In genomic region chr9:112308576-112308975, GRCh38 we compare ENCODE assay signal across 12 cellular contexts. TPM values are rescaled to one million over a fixed set of nuclear protein-coding genes. Genes with fewer than 3 reads are reported as not detected.
DNase-seq lines count a peak whose midpoint lies in the region; ATAC-seq, FAIRE-seq and TF ChIP-seq lines count a peak whose summit lies in the region.
"Had no signal": no experiment of that assay in that cellular context is flagged by ENCODE, and none has a peak within 500 bp of the region (broad histone marks: within the 10 kb centered on the region; RNA-seq: fewer than 3 reads in every experiment).

No MANE protein-coding gene starts in this region.

- H3K9ac ChIP-seq in HepG2 (ENCODE audit: insufficient read depth, low read depth, low read length): no peak overlapping the region

- intact Hi-C loops in HepG2 (cut with micrococcal nuclease; ENCODE audit: unreplicated experiment) (no loop called here), upper lobe of right lung (cut with DNase I) (no loop called here)

- TF ChIP-seq EP300 in HepG2 (IDR thresholded peaks at IDR 0.05; ENCODE audit: low read depth in 2 of 2, low read length in 2 of 2): no peak
- no peak for TF ChIP-seq EP300 in HepG2 (CRISPR knock-in tag; IDR thresholded peaks at IDR 0.05; ENCODE audit: borderline replicate concordance)

- peaks cover 25% of the 10 kb centered on the region for H4K20me1 ChIP-seq in HepG2 (ENCODE audit: insufficient read depth, low read length)

- POLR2A ChIA-PET in HepG2 (lab: Yijun Ruan, JAX): no interaction called here

- TF ChIP-seq POLR2A in HepG2 (IDR thresholded peaks at IDR 0.05; ENCODE audit: insufficient read depth in 1 of 2, low read depth in 2 of 2, low read length in 2 of 2): no peak
- TF ChIP-seq POLR2A in GM12891 (IDR thresholded peaks at IDR 0.05; ENCODE audit: low read depth, low read length): no peak

- TF ChIP-seq RAD21 in HepG2 (CRISPR knock-in tag; IDR thresholded peaks at IDR 0.05): no peak

- FAIRE-seq in D721Med (lab: Jason Lieb, UNC): peak; percentile 96
- no peak for FAIRE-seq in HepG2 (lab: Jason Lieb, UNC)
- no peak for FAIRE-seq in GM12891 (lab: Jason Lieb, UNC)

- TF ChIP-seq CTCF in D721Med (IDR thresholded peaks at IDR 0.05; ENCODE audit: insufficient read depth, missing control alignments) (no peak), HepG2 (CRISPR knock-in tag; IDR thresholded peaks at IDR 0.05) (no peak), foreskin keratinocyte (conservative IDR thresholded peaks at IDR 0.05) (no peak), upper lobe of right lung (IDR thresholded peaks at IDR 0.05) (no peak)

- DNase-seq in D721Med (ENCODE audit: insufficient read length, low spot score) (no peak), NCI-H2029 (lab: John Stamatoyannopoulos, UW) (peak; percentile 84), SHP77 (lab: John Stamatoyannopoulos, UW) (peak; percentile 67 to 79), HepG2 (ENCODE audit: low spot score) (peak; percentile 56), GM12891 (ENCODE audit: insufficient read length, low spot score) (no peak), foreskin keratinocyte (no peak), upper lobe of right lung (no peak)
- DNase-seq: activated CD4-positive, alpha-beta T cell treated with anti-CD3 and anti-CD28 coated beads for 1 hour; activated gamma-delta T cell treated with Interleukin-2 at 50 U/mL for 16 hours; left cardiac atrium; psoas muscle had no signal

- peak; percentile 97 for ATAC-seq in HepG2
- no peak for ATAC-seq in foreskin keratinocyte
- ATAC-seq in upper lobe of right lung: no peak
- ATAC-seq in HG02763 (IDR thresholded peaks at IDR 0.05; ENCODE audit: unreplicated experiment): no peak
- ATAC-seq: psoas muscle had no signal

- no peaks in the 10 kb centered on the region; a peak in 2 of 5 replicates for H3K36me3 ChIP-seq in HepG2 (replicated peaks in 1 of 2; ENCODE audit: control insufficient read depth in 1 of 2, insufficient read depth in 2 of 2, low read length in 2 of 2)
- no peaks in the 10 kb centered on the region for H3K36me3 ChIP-seq in upper lobe of right lung

- no TSS peak for BruUV-seq in HepG2 (replicated peaks; lab: Mats Ljungman, UMichigan)

- H3K27ac ChIP-seq in HepG2 (ENCODE audit: extremely low read length, insufficient read depth, low read length): peak overlapping the region; percentile 66
- H3K27ac ChIP-seq in foreskin keratinocyte: no peak overlapping the region
- H3K27ac ChIP-seq in upper lobe of right lung: no peak overlapping the region
- H3K27ac ChIP-seq: psoas muscle had no signal

- peaks cover 92% of the 10 kb centered on the region for H3K79me2 ChIP-seq in HepG2 (ENCODE audit: insufficient read depth, low read length)

- H3K9me3 ChIP-seq in HepG2 (ENCODE audit: low read length) (no peaks in the 10 kb centered on the region), upper lobe of right lung (no peaks in the 10 kb centered on the region)
- H3K9me3 ChIP-seq: psoas muscle had no signal

- no peak overlapping the region for H2AFZ ChIP-seq in HepG2 (ENCODE audit: low read length)

- CTCF ChIA-PET in HepG2 (lab: Yijun Ruan, JAX; ENCODE audit: low intra/inter-chr PET ratio, low total read pairs): interaction anchor here (0.7 kb wide), 1 partner anchor 206 kb away, joined by 3 read pairs; no protein-coding TSS in a partner anchor

- H3K27me3 ChIP-seq in HepG2 (ENCODE audit: control insufficient read depth in 1 of 2, insufficient read depth in 2 of 2, low read length in 2 of 2) (no peaks in the 10 kb centered on the region), foreskin keratinocyte (no peaks in the 10 kb centered on the region), upper lobe of right lung (no peaks in the 10 kb centered on the region)

- in situ Hi-C loops in HepG2 (cut with HindIII; ENCODE audit: extremely low pct_ligation_motif_present, low pct_unique_long_range_greater_than_20kb): no loop called here

- WGBS in HepG2 (ENCODE audit: low lambda C conversion rate): 47% methylated on average over 5 of the region's 5 CpGs

- H3K4me3 ChIP-seq in HepG2 (replicated peaks in 1 of 3; ENCODE audit: insufficient read depth in 1 of 3, low read depth in 2 of 3, low read length in 3 of 3) (no peak overlapping the region), upper lobe of right lung (no peak overlapping the region)
- H3K4me3 ChIP-seq: psoas muscle had no signal

- H3K4me2 ChIP-seq in HepG2 (ENCODE audit: low read depth, low read length): peak overlapping the region; percentile 28; the same call in 1 of the 2 replicates

- H3K4me1 ChIP-seq in HepG2 (ENCODE audit: insufficient read depth, low read length) (peaks cover 64% of the 10 kb centered on the region), foreskin keratinocyte (no peaks in the 10 kb centered on the region), upper lobe of right lung (peaks cover 10% of the 10 kb centered on the region)
- H3K4me1 ChIP-seq: psoas muscle had no signal

TF ChIP-seq in HepG2, 621 proteins besides CTCF, POLR2A, EP300 and RAD21 (continues in another document):
- TF ChIP-seq ZNF549 (CRISPR knock-in tag; IDR thresholded peaks at IDR 0.05) (no peak), ZNF674 (CRISPR knock-in tag; IDR thresholded peaks at IDR 0.05; ENCODE audit: low read depth) (no peak), ZNF564 (CRISPR knock-in tag; IDR thresholded peaks at IDR 0.05) (no peak), POLR2AphosphoS2 (IDR thresholded peaks at IDR 0.05; ENCODE audit: low read depth, low read length) (no peak), CAMTA2 (CRISPR knock-in tag; IDR thresholded peaks at IDR 0.05; ENCODE audit: borderline replicate concordance) (no peak), MED8 (CRISPR knock-in tag; IDR thresholded peaks at IDR 0.05; ENCODE audit: insufficient replicate concordance) (no peak), ZNF383 (CRISPR knock-in tag; IDR thresholded peaks at IDR 0.05; ENCODE audit: borderline replicate concordance) (no peak)
- TF ChIP-seq, protein P1, sequence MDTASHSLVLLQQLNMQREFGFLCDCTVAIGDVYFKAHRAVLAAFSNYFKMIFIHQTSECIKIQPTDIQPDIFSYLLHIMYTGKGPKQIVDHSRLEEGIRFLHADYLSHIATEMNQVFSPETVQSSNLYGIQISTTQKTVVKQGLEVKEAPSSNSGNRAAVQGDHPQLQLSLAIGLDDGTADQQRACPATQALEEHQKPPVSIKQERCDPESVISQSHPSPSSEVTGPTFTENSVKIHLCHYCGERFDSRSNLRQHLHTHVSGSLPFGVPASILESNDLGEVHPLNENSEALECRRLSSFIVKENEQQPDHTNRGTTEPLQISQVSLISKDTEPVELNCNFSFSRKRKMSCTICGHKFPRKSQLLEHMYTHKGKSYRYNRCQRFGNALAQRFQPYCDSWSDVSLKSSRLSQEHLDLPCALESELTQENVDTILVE (CRISPR knock-in tag; IDR thresholded peaks at IDR 0.05): no peak

TF ChIP-seq in GM12891, 5 proteins besides CTCF, POLR2A, EP300 and RAD21:
- TF ChIP-seq POU2F2 (IDR thresholded peaks at IDR 0.05; ENCODE audit: low read depth, low read length) (no peak), TAF1 (IDR thresholded peaks at IDR 0.05; ENCODE audit: low read depth, low read length) (no peak), POLR2AphosphoS5 (IDR thresholded peaks at IDR 0.05; ENCODE audit: low read depth, low read length) (no peak), PAX5 (IDR thresholded peaks at IDR 0.05; ENCODE audit: insufficient read depth, low read length, severe bottlenecking) (no peak), SPI1 (IDR thresholded peaks at IDR 0.05; ENCODE audit: low read depth, low read length) (no peak)

RNA-seq across cellular contexts. Expression of gene PTBP3, which starts 24.8 kb away (rescaled TPM):
- total RNA-seq in HepG2 (2016; rRNA removed; fragmentation: Illumina TruSeq; extraction: Trizol): 52.8 and 79.5 TPM in 2 replicates
- 116 and 122 TPM in 2 replicates for total RNA-seq in HepG2 (2016; cell fraction: cytosol; rRNA removed; fragmentation: Illumina TruSeq; extraction: Trizol; ENCODE audit: low read depth)
- 55.6 and 78.0 TPM in 2 replicates for total RNA-seq in HepG2 (2016; cell fraction: insoluble cytoplasmic fraction; rRNA removed; fragmentation: Illumina TruSeq; extraction: Trizol)
- 44.6 and 47.8 TPM in 2 replicates for total RNA-seq in HepG2 (2016; cell fraction: membrane; rRNA removed; fragmentation: Illumina TruSeq; extraction: Trizol)
- total RNA-seq in HepG2 (2016; cell fraction: nucleus; rRNA removed; fragmentation: Illumina TruSeq; extraction: Trizol): 33.0 and 35.9 TPM in 2 replicates
- polyA plus RNA-seq in HepG2 (2011; rRNA removed): 35.6 and 61.1 TPM in 2 replicates
- polyA plus RNA-seq in HepG2 (2011; cell fraction: cytosol; rRNA removed): 23.4 and 43.1 TPM in 2 replicates
- 33.0 and 38.2 TPM in 2 replicates for polyA plus RNA-seq in HepG2 (2011; cell fraction: nucleus; rRNA removed)
- polyA plus RNA-seq in HepG2 (2012): 20.2 and 22.4 TPM in 2 replicates
- 2.3 and 2.6 TPM in 2 replicates for polyA plus RNA-seq in HepG2 (2016; cell fraction: cytosol; fragmentation: Illumina TruSeq; extraction: Trizol; ENCODE audit: low read depth)
- polyA plus RNA-seq in HepG2 (2016; cell fraction: insoluble cytoplasmic fraction; fragmentation: Illumina TruSeq; extraction: Trizol; ENCODE audit: low read depth): 67.1 and 71.0 TPM in 2 replicates
- polyA plus RNA-seq in HepG2 (2016; cell fraction: membrane; fragmentation: Illumina TruSeq; extraction: Trizol; ENCODE audit: low read depth): 10.9 and 11.4 TPM in 2 replicates
- polyA plus RNA-seq in HepG2 (2016; cell fraction: nucleus; fragmentation: Illumina TruSeq; extraction: Trizol; ENCODE audit: insufficient read depth, low read depth): 30.4 TPM in 2 replicates
- polyA minus RNA-seq in HepG2 (2011; rRNA and poly(A)+ RNA removed; ENCODE audit: low replicate concordance): 104 and 144 TPM in 2 replicates
- 55.4 and 66.1 TPM in 2 replicates for polyA minus RNA-seq in HepG2 (2011; cell fraction: cytosol; rRNA and poly(A)+ RNA removed)
- 44.7 and 50.8 TPM in 2 replicates for polyA minus RNA-seq in HepG2 (2011; cell fraction: nucleus; rRNA and poly(A)+ RNA removed)
- 20.1 TPM for polyA plus RNA-seq in GM12891 (2012; ENCODE audit: low read depth, missing spikeins)
- 62.1 and 67.8 TPM in 2 replicates for total RNA-seq in foreskin keratinocyte
- polyA plus RNA-seq in foreskin keratinocyte: 11.2 and 14.7 TPM in 2 replicates
- total RNA-seq in upper lobe of right lung: 77.6 TPM

Comparison
In these comparisons a context has a peak if more than half of its experiments do, and no peak if none do; other contexts are left out.
1. DNase-seq: peak in NCI-H2029 (single experiment), SHP77 (2 of 2) and HepG2 (single experiment); none in D721Med (single experiment), GM12891 (single experiment), foreskin keratinocyte (0 of 2) and upper lobe of right lung (single experiment).